In the genomic region with DNA sequence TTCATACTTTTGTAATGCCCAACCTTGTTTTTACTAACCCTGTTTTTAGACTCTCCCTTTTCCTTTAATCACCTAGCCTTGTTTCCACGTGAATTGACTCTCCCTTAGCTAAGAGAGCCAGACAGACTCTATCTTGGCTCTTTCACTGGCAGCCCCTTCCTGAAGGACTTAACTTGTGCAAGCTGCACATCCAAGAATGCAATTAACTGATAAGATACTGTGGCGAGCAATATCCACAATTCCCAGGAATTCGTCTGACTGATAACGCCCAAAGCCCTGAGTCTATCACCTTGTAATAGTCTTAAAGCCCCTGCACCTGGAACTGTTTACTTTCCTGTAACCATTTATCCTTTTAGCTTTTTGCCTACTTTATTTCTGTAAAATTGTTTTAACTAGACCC, we compare ENCODE assay signal across 1 cellular context.
TF ChIP-seq lines count a peak whose summit lies in the region.
"Not testable (repeated sequence)": the region's sequence is repeated elsewhere in the genome, so short reads cannot be mapped to it uniquely, and the experiment has no call there.

No MANE protein-coding gene starts in this region.

TF ChIP-seq in K562, 482 proteins besides CTCF, POLR2A, EP300 and RAD21 (continued from another document):
- TF ChIP-seq, protein P1, sequence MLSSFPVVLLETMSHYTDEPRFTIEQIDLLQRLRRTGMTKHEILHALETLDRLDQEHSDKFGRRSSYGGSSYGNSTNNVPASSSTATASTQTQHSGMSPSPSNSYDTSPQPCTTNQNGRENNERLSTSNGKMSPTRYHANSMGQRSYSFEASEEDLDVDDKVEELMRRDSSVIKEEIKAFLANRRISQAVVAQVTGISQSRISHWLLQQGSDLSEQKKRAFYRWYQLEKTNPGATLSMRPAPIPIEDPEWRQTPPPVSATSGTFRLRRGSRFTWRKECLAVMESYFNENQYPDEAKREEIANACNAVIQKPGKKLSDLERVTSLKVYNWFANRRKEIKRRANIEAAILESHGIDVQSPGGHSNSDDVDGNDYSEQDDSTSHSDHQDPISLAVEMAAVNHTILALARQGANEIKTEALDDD (IDR thresholded peaks at IDR 0.05) = peak; percentile 21; the same call in 1 of the 2 replicates
- TF ChIP-seq TEAD4 (IDR thresholded peaks at IDR 0.05; ENCODE audit: low read length) (peak; percentile 46; the same call in 1 of the 2 replicates), SMAD4 (CRISPR knock-in tag; conservative IDR thresholded peaks at IDR 0.05) (peak; percentile 81), CTBP1 (IDR thresholded peaks at IDR 0.05; ENCODE audit: borderline replicate concordance) (peak; percentile 81; the same call in 1 of the 2 replicates), ARID1B (IDR thresholded peaks at IDR 0.05) (peak; percentile 49), CBFA2T2 (conservative IDR thresholded peaks at IDR 0.05) (peak; percentile 54)
- TF ChIP-seq TEAD4 (CRISPR knock-in tag; IDR thresholded peaks at IDR 0.05; ENCODE audit: borderline replicate concordance) = not testable (repeated sequence)
